ENCODE assay signal across 26 cellular contexts in genomic region chr9:99016681-99017387, GRCh38.
"Had no signal": no experiment of that assay in that cellular context is flagged by ENCODE, and none has a peak within 500 bp of the region (broad histone marks: within the 10 kb centered on the region; RNA-seq: fewer than 3 reads in every experiment).

No MANE protein-coding gene starts in this region.

- H3K9me3 Mint-ChIP-seq: dendritic cell treated with granulocyte-macrophage colony-stimulating factor and Interleukin-4, amounts not matched to agents 40 ng/mL and 50 ng/mL, for 4 days; memory B cell; natural killer cell treated with Interleukin-12 subunit alpha and Interleukin-12 subunit beta and Interleukin-15 and Interleukin-18, amount 100 ng/mL, for 72 hours; stimulated activated memory B cell treated with anti-CD40 and anti-IgM and Interleukin-4, amounts not matched to agents 10 μg/mL and 1 μg/mL and 100 μg/mL, for 72 hours had no signal

- H3K27ac ChIP-seq: esophagus squamous epithelium, neutrophil, parathyroid adenoma, thoracic aorta, transverse colon, upper lobe of right lung, uterus had no signal

- H3K79me2 ChIP-seq: parathyroid adenoma had no signal

- H2AFZ ChIP-seq: parathyroid adenoma had no signal

- FAIRE-seq: colon, keratinocyte had no signal

- H3K27me3 ChIP-seq: esophagus squamous epithelium, transverse colon, upper lobe of right lung, uterus had no signal

- DNase-seq: effector memory CD4-positive, alpha-beta T cell; erythroblast; esophagus squamous epithelium; foreskin melanocyte; mucosa of descending colon; naive B cell; stimulated activated CD4-positive, alpha-beta T cell treated with anti-CD3 and anti-CD28 coated beads, Interleukin-2, amount 100 ng/mL, for 24 hours; stimulated activated CD4-positive, alpha-beta T cell treated with anti-CD3 and anti-CD28 coated beads, Interleukin-4, amount 100 ng/mL, for 24 hours; stimulated activated naive CD8-positive, alpha-beta T cell treated with anti-CD3 and anti-CD28 coated beads, Interleukin-15, Interleukin-2, amounts not matched to agents 100 U/mL and 50 U/mL, for 24 hours; transverse colon; upper lobe of right lung; uterus had no signal

- ATAC-seq: mucosa of descending colon; natural killer cell treated with Interleukin-12 subunit alpha and Interleukin-12 subunit beta and Interleukin-15 and Interleukin-18, amount 100 ng/mL, for 72 hours; sciatic nerve; stimulated activated memory B cell treated with anti-CD40 and anti-IgM and Interleukin-4, amounts not matched to agents 10 μg/mL and 1 μg/mL and 100 μg/mL, for 72 hours; stimulated activated naive CD8-positive, alpha-beta T cell treated with anti-CD3 and anti-CD28 coated beads, Interleukin-15, Interleukin-2, amounts not matched to agents 100 U/mL and 50 U/mL, for 24 hours; upper lobe of right lung had no signal

- H3K9ac ChIP-seq: parathyroid adenoma had no signal

- H3K36me3 Mint-ChIP-seq: naive B cell; natural killer cell treated with Interleukin-12 subunit alpha and Interleukin-12 subunit beta and Interleukin-15 and Interleukin-18, amount 100 ng/mL, for 72 hours; stimulated activated memory B cell treated with anti-CD40 and anti-IgM and Interleukin-4, amounts not matched to agents 10 μg/mL and 1 μg/mL and 100 μg/mL, for 72 hours had no signal

- H3K4me1 ChIP-seq: parathyroid adenoma, upper lobe of right lung, uterus had no signal

- H3K27me3 Mint-ChIP-seq: memory B cell; naive B cell; natural killer cell treated with Interleukin-12 subunit alpha and Interleukin-12 subunit beta and Interleukin-15 and Interleukin-18, amount 100 ng/mL, for 72 hours; progenitor cell of endocrine pancreas; stimulated activated memory B cell treated with anti-CD40 and anti-IgM and Interleukin-4, amounts not matched to agents 10 μg/mL and 1 μg/mL and 100 μg/mL, for 72 hours had no signal

- H3K4me1 Mint-ChIP-seq: mesothelial cell of epicardium, neural crest cell had no signal

- H3K9me3 ChIP-seq: esophagus squamous epithelium, mucosa of descending colon, neutrophil, thoracic aorta, transverse colon, upper lobe of right lung, uterus had no signal

- H3K36me3 ChIP-seq: neutrophil, thoracic aorta, transverse colon, upper lobe of right lung, uterus had no signal

- H3K27ac Mint-ChIP-seq: dendritic cell treated with granulocyte-macrophage colony-stimulating factor and Interleukin-4, amounts not matched to agents 40 ng/mL and 50 ng/mL, for 4 days; memory B cell; mesothelial cell of epicardium; naive B cell; progenitor cell of endocrine pancreas; stimulated activated memory B cell treated with anti-CD40 and anti-IgM and Interleukin-4, amounts not matched to agents 10 μg/mL and 1 μg/mL and 100 μg/mL, for 72 hours had no signal

- H3K4me3 Mint-ChIP-seq: dendritic cell treated with granulocyte-macrophage colony-stimulating factor and Interleukin-4, amounts not matched to agents 40 ng/mL and 50 ng/mL, for 4 days; memory B cell; mesothelial cell of epicardium; natural killer cell treated with Interleukin-12 subunit alpha and Interleukin-12 subunit beta and Interleukin-15 and Interleukin-18, amount 100 ng/mL, for 72 hours; neural crest cell; stimulated activated memory B cell treated with anti-CD40 and anti-IgM and Interleukin-4, amounts not matched to agents 10 μg/mL and 1 μg/mL and 100 μg/mL, for 72 hours had no signal

- H3K4me3 ChIP-seq: esophagus squamous epithelium, lung, mucosa of descending colon, thoracic aorta, transverse colon, upper lobe of right lung, uterus had no signal
